ENCODE assay signal across 19 cellular contexts in genomic region chr6:17389274-17389847, GRCh38. TPM values are rescaled to one million over a fixed set of nuclear protein-coding genes. Genes with fewer than 3 reads are reported as not detected.
DNase-seq lines count a peak whose midpoint lies in the region; ATAC-seq and TF ChIP-seq lines count a peak whose summit lies in the region.
"Had no signal": no experiment of that assay in that cellular context is flagged by ENCODE, and none has a peak within 500 bp of the region (broad histone marks: within the 10 kb centered on the region; RNA-seq: fewer than 3 reads in every experiment).

No MANE protein-coding gene starts in this region.

- H3K4me2 ChIP-seq in GM23248 (ENCODE audit: unreplicated experiment) = no peak overlapping the region

- peak; percentile 74 for DNase-seq in GM23248
- DNase-seq in RWPE2 (ENCODE audit: low spot score) = no peak
- no peak for DNase-seq in psoas muscle
- DNase-seq in stimulated activated CD4-positive, alpha-beta T cell treated with anti-CD3 and anti-CD28 coated beads, Interleukin-4, amount 100 ng/mL, for 4 hours = no peak
- no peak for DNase-seq in stimulated activated naive B cell treated with anti-CD40 and anti-IgM and Interleukin-4, amounts not matched to agents 10 μg/mL and 1 μg/mL and 100 μg/mL, for 72 hours
- DNase-seq in activated CD4-positive, alpha-beta T cell treated with anti-CD3 and anti-CD28 coated beads, Interleukin-2, amount 10 ng/mL, durations not matched to agents 7 days and 5 days = no peak
- DNase-seq in DMS79 (lab: John Stamatoyannopoulos, UW) = no peak
- DNase-seq: BE2C, DMS 273 treated with DMSO at 0.1 percent for 48 hours, KBM-7, left ventricle myocardium superior, naive B cell, NCI-H1417 treated with DMSO at 0.1 percent for 48 hours, NCI-H345 had no signal

- peaks cover 4 to 8% of the 10 kb centered on the region in 2 donors for H3K4me1 Mint-ChIP-seq in stimulated activated naive B cell treated with anti-CD40 and anti-IgM and Interleukin-4, amounts not matched to agents 10 μg/mL and 1 μg/mL and 100 μg/mL, for 72 hours
- peaks cover 4% of the 10 kb centered on the region for H3K4me1 Mint-ChIP-seq in activated CD4-positive, alpha-beta T cell treated with anti-CD3 and anti-CD28 coated beads, Interleukin-2, amount 10 ng/mL, durations not matched to agents 7 days and 5 days

- no peaks in the 10 kb centered on the region for H3K36me3 ChIP-seq in GM23248 (ENCODE audit: low read depth)
- H3K36me3 ChIP-seq in RWPE2 (ENCODE audit: low read depth) = no peaks in the 10 kb centered on the region
- H3K36me3 ChIP-seq in psoas muscle (ENCODE audit: insufficient read depth in 1 of 2, low read depth in 1 of 2) = no peaks in the 10 kb centered on the region
- H3K36me3 ChIP-seq: BE2C, esophagus muscularis mucosa, prostate gland had no signal

- 96% methylated on average over 4 of the region's 4 CpGs for WGBS in GM23248 (ENCODE audit: low coverage in 1 of 2, low lambda C conversion rate in 2 of 2, missing lambda C conversion rate in 2 of 2), 2 experiments
- WGBS in psoas muscle, 3 donors = 92 to 98% (median 96%) methylated on average over 4 of the region's 4 CpGs

- H3K79me2 ChIP-seq in GM23248 (ENCODE audit: insufficient read depth) = no peaks in the 10 kb centered on the region

- no peak overlapping the region for H3K27ac Mint-ChIP-seq in stimulated activated naive B cell treated with anti-CD40 and anti-IgM and Interleukin-4, amounts not matched to agents 10 μg/mL and 1 μg/mL and 100 μg/mL, for 72 hours
- no peak overlapping the region for H3K27ac Mint-ChIP-seq in activated CD4-positive, alpha-beta T cell treated with anti-CD3 and anti-CD28 coated beads, Interleukin-2, amount 10 ng/mL, durations not matched to agents 7 days and 5 days
- H3K27ac Mint-ChIP-seq: dendritic cell treated with granulocyte-macrophage colony-stimulating factor and Interleukin-4, amounts not matched to agents 40 ng/mL and 50 ng/mL, for 4 days; naive B cell had no signal

- ATAC-seq in RWPE2 (ENCODE audit: low read depth) (peak; percentile 79), esophagus mucosa (peak; percentile 95), psoas muscle (no peak)
- ATAC-seq in stimulated activated naive B cell treated with anti-CD40 and anti-IgM and Interleukin-4, amounts not matched to agents 10 μg/mL and 1 μg/mL and 100 μg/mL, for 72 hours (replicated peaks) = no peak
- ATAC-seq: left ventricle myocardium superior had no signal

- no peaks in the 10 kb centered on the region for H4K20me1 ChIP-seq in GM23248 (ENCODE audit: insufficient read depth)

- CTCF ChIA-PET in activated CD4-positive, alpha-beta T cell treated with anti-CD3 and anti-CD28 coated beads, Interleukin-2, amount 10 ng/mL, durations not matched to agents 7 days and 5 days (lab: Charles Lee) = no interaction called here

- no peaks in the 10 kb centered on the region for H3K9me3 ChIP-seq in GM23248 (ENCODE audit: low read depth)
- no peaks in the 10 kb centered on the region for H3K9me3 ChIP-seq in RWPE2 (ENCODE audit: severe bottlenecking)
- no peaks in the 10 kb centered on the region for H3K9me3 ChIP-seq in psoas muscle
- H3K9me3 ChIP-seq: BE2C, esophagus muscularis mucosa, prostate gland had no signal

- H3K27me3 Mint-ChIP-seq in stimulated activated naive B cell treated with anti-CD40 and anti-IgM and Interleukin-4, amounts not matched to agents 10 μg/mL and 1 μg/mL and 100 μg/mL, for 72 hours = peaks cover 38 to 42% of the 10 kb centered on the region in 2 donors
- H3K27me3 Mint-ChIP-seq in activated CD4-positive, alpha-beta T cell treated with anti-CD3 and anti-CD28 coated beads, Interleukin-2, amount 10 ng/mL, durations not matched to agents 7 days and 5 days = peaks cover 34% of the 10 kb centered on the region

- H3K9ac ChIP-seq in GM23248 = no peak overlapping the region

- H3K27ac ChIP-seq in GM23248 = 0 out of 2 replicates have a peak overlapping the region, but pooled peaks have one; percentile 19
- peak overlapping the region; percentile 50 for H3K27ac ChIP-seq in RWPE2 (ENCODE audit: poor library complexity, severe bottlenecking)
- H3K27ac ChIP-seq in psoas muscle = peak overlapping the region; percentile 97
- H3K27ac ChIP-seq: esophagus muscularis mucosa, prostate gland, SK-N-MC had no signal

- POLR2A ChIA-PET in activated CD4-positive, alpha-beta T cell treated with anti-CD3 and anti-CD28 coated beads, Interleukin-2, amount 10 ng/mL, durations not matched to agents 7 days and 5 days (lab: Charles Lee) = no interaction called here

- peaks cover 16% of the 10 kb centered on the region for H3F3A ChIP-seq in GM23248 (ENCODE audit: insufficient read depth)

- peak overlapping the region; percentile 73 for H2AFZ ChIP-seq in GM23248

- in situ Hi-C loops in GM23248 (cut with MboI) = no loop called here

- no peaks in the 10 kb centered on the region for H3K36me3 Mint-ChIP-seq in stimulated activated naive B cell treated with anti-CD40 and anti-IgM and Interleukin-4, amounts not matched to agents 10 μg/mL and 1 μg/mL and 100 μg/mL, for 72 hours
- H3K36me3 Mint-ChIP-seq in activated CD4-positive, alpha-beta T cell treated with anti-CD3 and anti-CD28 coated beads, Interleukin-2, amount 10 ng/mL, durations not matched to agents 7 days and 5 days (ENCODE audit: low read depth) = no peaks in the 10 kb centered on the region
- H3K36me3 Mint-ChIP-seq: naive B cell had no signal

- no peak for TF ChIP-seq CTCF in RWPE2 (IDR thresholded peaks at IDR 0.05; ENCODE audit: poor library complexity, severe bottlenecking)
- TF ChIP-seq CTCF in psoas muscle (IDR thresholded peaks at IDR 0.05) = no peak

- no peak overlapping the region for H3K4me3 ChIP-seq in GM23248
- H3K4me3 ChIP-seq in RWPE2 (ENCODE audit: severe bottlenecking) = no peak overlapping the region
- H3K4me3 ChIP-seq in psoas muscle = no peak overlapping the region
- H3K4me3 ChIP-seq: esophagus muscularis mucosa, prostate gland, SK-N-MC had no signal

- H3K9me2 ChIP-seq in GM23248 (ENCODE audit: insufficient read depth) = no peaks in the 10 kb centered on the region; the same call in 1 of the 2 replicates

- intact Hi-C loops in psoas muscle (cut with DNase I) = loop anchor here in 1 of 2 donors (5.0 to 10.0 kb wide), 2 partner anchors 77 to 185 kb away; no protein-coding TSS in a partner anchor

- no peaks in the 10 kb centered on the region for H3K9me3 Mint-ChIP-seq in stimulated activated naive B cell treated with anti-CD40 and anti-IgM and Interleukin-4, amounts not matched to agents 10 μg/mL and 1 μg/mL and 100 μg/mL, for 72 hours
- no peaks in the 10 kb centered on the region for H3K9me3 Mint-ChIP-seq in activated CD4-positive, alpha-beta T cell treated with anti-CD3 and anti-CD28 coated beads, Interleukin-2, amount 10 ng/mL, durations not matched to agents 7 days and 5 days
- H3K9me3 Mint-ChIP-seq: dendritic cell treated with granulocyte-macrophage colony-stimulating factor and Interleukin-4, amounts not matched to agents 40 ng/mL and 50 ng/mL, for 4 days had no signal

- no peak overlapping the region for H3K4me3 Mint-ChIP-seq in stimulated activated naive B cell treated with anti-CD40 and anti-IgM and Interleukin-4, amounts not matched to agents 10 μg/mL and 1 μg/mL and 100 μg/mL, for 72 hours
- no peak overlapping the region for H3K4me3 Mint-ChIP-seq in activated CD4-positive, alpha-beta T cell treated with anti-CD3 and anti-CD28 coated beads, Interleukin-2, amount 10 ng/mL, durations not matched to agents 7 days and 5 days
- H3K4me3 Mint-ChIP-seq: dendritic cell treated with granulocyte-macrophage colony-stimulating factor and Interleukin-4, amounts not matched to agents 40 ng/mL and 50 ng/mL, for 4 days; naive B cell had no signal

- H3K4me1 ChIP-seq in GM23248 (ENCODE audit: insufficient read depth) (peaks cover 15% of the 10 kb centered on the region), RWPE2 (ENCODE audit: insufficient read depth, poor library complexity, severe bottlenecking) (peaks cover 13% of the 10 kb centered on the region), psoas muscle (peaks cover 28% of the 10 kb centered on the region)
- H3K4me1 ChIP-seq: BE2C, prostate gland had no signal

- H3K27me3 ChIP-seq in GM23248 (replicated peaks; ENCODE audit: insufficient read depth) = no peaks in the 10 kb centered on the region
- no peaks in the 10 kb centered on the region for H3K27me3 ChIP-seq in RWPE2 (ENCODE audit: insufficient read depth, poor library complexity, severe bottlenecking)
- no peaks in the 10 kb centered on the region for H3K27me3 ChIP-seq in psoas muscle (ENCODE audit: insufficient read depth in 3 of 3, low read length in 2 of 3)
- H3K27me3 ChIP-seq: esophagus muscularis mucosa had no signal

RNA-seq across cellular contexts. Expression of gene CAP2, which starts 4.0 kb away (rescaled TPM):
- 4.8 and 9.9 TPM in 2 replicates for total RNA-seq in GM23248 (2014; rRNA removed; shearing (Covaris generic))
- polyA plus RNA-seq in GM23248 (2016; fragmentation: Nextera tagmentation; extraction: Ambion mirVana) = 22.5 and 23.2 TPM in 2 replicates
- total RNA-seq in esophagus mucosa = 3.0 TPM
- total RNA-seq in psoas muscle = 100 to 1,000 TPM; 344 to 452 (median 385) TPM
- 100 to 1,000 TPM; 176 to 211 (median 202) TPM for polyA plus RNA-seq in psoas muscle
- not detected for total RNA-seq in activated CD4-positive, alpha-beta T cell treated with anti-CD3 and anti-CD28 coated beads, Interleukin-2, amount 10 ng/mL, durations not matched to agents 7 days and 5 days

Comparison
In these comparisons a context has a peak if more than half of its experiments do, and no peak if none do; other contexts are left out.
1. H3K27ac ChIP-seq: peak in every context shown above with its lines; median percentile 97 in psoas muscle; 50 in RWPE2; 19 in GM23248.
2. ATAC-seq: peak in RWPE2 (single experiment) and esophagus mucosa (single experiment); none in psoas muscle (0 of 4) and stimulated activated naive B cell treated with anti-CD40 and anti-IgM and Interleukin-4, amounts not matched to agents 10 μg/mL and 1 μg/mL and 100 μg/mL, for 72 hours (0 of 2).
3. RNA of gene CAP2, which starts 4.0 kb away (total RNA-seq): 344 to 452 TPM in psoas muscle; 4.8 to 9.9 TPM in GM23248, 3.0 TPM in esophagus mucosa (single experiment) and not detected in activated CD4-positive, alpha-beta T cell treated with anti-CD3 and anti-CD28 coated beads, Interleukin-2, amount 10 ng/mL, durations not matched to agents 7 days and 5 days; every median in the first group is over 10 times any median in the second.